ENCODE assay signal across 9 cellular contexts in genomic region chr2:32008811-32009478, GRCh38. TPM values are rescaled to one million over a fixed set of nuclear protein-coding genes. Genes with fewer than 3 reads are reported as not detected.
DNase-seq lines count a peak whose midpoint lies in the region; ATAC-seq, FAIRE-seq and TF ChIP-seq lines count a peak whose summit lies in the region.
"Had no signal": no experiment of that assay in that cellular context is flagged by ENCODE, and none has a peak within 500 bp of the region (broad histone marks: within the 10 kb centered on the region; RNA-seq: fewer than 3 reads in every experiment).

No MANE protein-coding gene starts in this region.

- H3K27ac ChIP-seq in KMS-11 = peak overlapping the region; percentile 77
- no peak overlapping the region for H3K27ac ChIP-seq in iPS-18a (ENCODE audit: low read length)
- H3K27ac ChIP-seq in small intestine (ENCODE audit: low read depth in 1 of 2, low read length in 1 of 2) = peak overlapping the region; percentile 84 to 88

- 0 out of 2 replicates have a peak overlapping the region, but pooled peaks have one; percentile 40 for H2AFZ ChIP-seq in KMS-11 (ENCODE audit: low read depth)

- H3K9ac ChIP-seq in KMS-11 (peak overlapping the region; percentile 83), iPS-18a (ENCODE audit: low read length) (peak overlapping the region; percentile 74)

- peaks cover 0 to 5% of the 10 kb centered on the region in 2 donors for H3K9me3 Mint-ChIP-seq in activated naive CD4-positive, alpha-beta T cell treated with anti-CD3 and anti-CD28 coated beads, Interleukin-2, amount 50 U/mL, for 72 hours

- H3K79me2 ChIP-seq in KMS-11 (ENCODE audit: insufficient read depth, low read depth) = peaks cover 57% of the 10 kb centered on the region

- peaks cover 38% of the 10 kb centered on the region for H3K4me1 ChIP-seq in KMS-11 (ENCODE audit: low read depth, poor library complexity, severe bottlenecking)
- H3K4me1 ChIP-seq in iPS-18a (ENCODE audit: control insufficient read depth, low read depth, low read length) = peaks cover 17% of the 10 kb centered on the region
- peaks cover 2 to 8% of the 10 kb centered on the region in 2 donors for H3K4me1 ChIP-seq in small intestine (ENCODE audit: control insufficient read depth in 2 of 2, insufficient read depth in 1 of 2, low read depth in 1 of 2, low read length in 1 of 2)

- peak overlapping the region; percentile 85 for H3K4me2 ChIP-seq in KMS-11

- TF ChIP-seq CTCF in KMS-11 (conservative IDR thresholded peaks at IDR 0.05; ENCODE audit: low read depth, low read length) = no peak

- ATAC-seq in activated naive CD4-positive, alpha-beta T cell treated with anti-CD3 and anti-CD28 coated beads, Interleukin-2, amount 50 U/mL, for 72 hours = no peak

- DNase-seq in NCI-H1417 (lab: John Stamatoyannopoulos, UW) = peak in 2 of 3 experiments; percentile 23 to 76
- DNase-seq in NCI-H1417 treated with DMSO at 0.1 percent for 48 hours (lab: John Stamatoyannopoulos, UW) = no peak
- DNase-seq in activated naive CD4-positive, alpha-beta T cell treated with anti-CD3 and anti-CD28 coated beads, Interleukin-2, amount 50 U/mL, for 72 hours (ENCODE audit: low spot score in 2 of 2) = no peak
- peak; percentile 31 for DNase-seq in small intestine
- DNase-seq in OCI-M2 (lab: John Stamatoyannopoulos, UW; ENCODE audit: unreplicated experiment) = no peak
- DNase-seq in germinal center (ENCODE audit: low spot score) = no peak

- H3K27me3 ChIP-seq in KMS-11 (ENCODE audit: insufficient read depth, low read depth) = no peaks in the 10 kb centered on the region
- no peaks in the 10 kb centered on the region for H3K27me3 ChIP-seq in iPS-18a (ENCODE audit: control insufficient read depth, insufficient read depth, low read length)
- no peaks in the 10 kb centered on the region for H3K27me3 ChIP-seq in small intestine (ENCODE audit: control insufficient read depth in 2 of 2, insufficient read depth in 2 of 2, low read length in 2 of 2)

- no peak for FAIRE-seq in small intestine (lab: Jason Lieb, UNC)
- FAIRE-seq: colon had no signal

- WGBS in small intestine, 3 donors = 0 to 1% (median 1%) methylated on average over 9 of the region's 9 CpGs

- peak overlapping the region; percentile 92 to 94 for H3K27ac Mint-ChIP-seq in activated naive CD4-positive, alpha-beta T cell treated with anti-CD3 and anti-CD28 coated beads, Interleukin-2, amount 50 U/mL, for 72 hours

- H3K36me3 ChIP-seq in KMS-11 (ENCODE audit: insufficient read depth) (no peaks in the 10 kb centered on the region), iPS-18a (ENCODE audit: control insufficient read depth, low read depth, low read length) (no peaks in the 10 kb centered on the region), small intestine (ENCODE audit: control insufficient read depth in 2 of 2, insufficient read depth in 2 of 2, low read length in 2 of 2) (no peaks in the 10 kb centered on the region)

- peaks cover 29% of the 10 kb centered on the region for H4K20me1 ChIP-seq in KMS-11 (ENCODE audit: insufficient read depth)

- H3K9me3 ChIP-seq in iPS-18a (ENCODE audit: control insufficient read depth, low read depth, low read length) (no peaks in the 10 kb centered on the region), small intestine (ENCODE audit: control insufficient read depth, low read depth) (no peaks in the 10 kb centered on the region)

- no peak overlapping the region for H3K4me3 ChIP-seq in KMS-11 (IDR thresholded peaks at IDR 0.05; ENCODE audit: insufficient read depth, low read depth, low read length)
- H3K4me3 ChIP-seq in iPS-18a (ENCODE audit: low read length) = peak overlapping the region; percentile 87
- H3K4me3 ChIP-seq in small intestine (ENCODE audit: low read depth in 1 of 2, low read length in 2 of 2) = peak overlapping the region; percentile 77 to 94

- H3K36me3 Mint-ChIP-seq in activated naive CD4-positive, alpha-beta T cell treated with anti-CD3 and anti-CD28 coated beads, Interleukin-2, amount 50 U/mL, for 72 hours = peaks cover 8 to 30% of the 10 kb centered on the region in 2 donors

RNA-seq across cellular contexts. Expression of gene MEMO1, which starts 1.9 kb away (rescaled TPM):
- 10 to 100 TPM; 51.0 to 56.6 TPM for total RNA-seq in activated naive CD4-positive, alpha-beta T cell treated with anti-CD3 and anti-CD28 coated beads, Interleukin-2, amount 50 U/mL, for 72 hours
- 10 to 100 TPM; 30.3 to 33.3 (median 32.7) TPM for polyA plus RNA-seq in small intestine

RNA-seq across cellular contexts. Expression of gene DPY30, which starts 30.7 kb away (rescaled TPM):
- 10 to 100 TPM; 63.1 to 66.8 TPM for total RNA-seq in activated naive CD4-positive, alpha-beta T cell treated with anti-CD3 and anti-CD28 coated beads, Interleukin-2, amount 50 U/mL, for 72 hours
- polyA plus RNA-seq in small intestine = 100 to 1,000 TPM in 2 of 3 donors, 10 to 100 TPM in 1; 84.8 to 125 (median 110) TPM

RNA-seq across cellular contexts. Expression of gene SPAST, which starts 54.4 kb away (rescaled TPM):
- total RNA-seq in activated naive CD4-positive, alpha-beta T cell treated with anti-CD3 and anti-CD28 coated beads, Interleukin-2, amount 50 U/mL, for 72 hours = 10 to 100 TPM; 15.8 to 16.3 TPM
- 1 to 10 TPM; 5.8 to 7.3 (median 6.5) TPM for polyA plus RNA-seq in small intestine

Comparison
In these comparisons a context has a peak if more than half of its experiments do, and no peak if none do; other contexts are left out.
1. DNase-seq: peak in NCI-H1417 (2 of 3) and small intestine (single experiment); none in NCI-H1417 treated with DMSO at 0.1 percent for 48 hours (single experiment), activated naive CD4-positive, alpha-beta T cell treated with anti-CD3 and anti-CD28 coated beads, Interleukin-2, amount 50 U/mL, for 72 hours (0 of 2), OCI-M2 (single experiment) and germinal center (single experiment).